Comparison of ENCODE assay signal across 16 cellular contexts in the genomic region with DNA sequence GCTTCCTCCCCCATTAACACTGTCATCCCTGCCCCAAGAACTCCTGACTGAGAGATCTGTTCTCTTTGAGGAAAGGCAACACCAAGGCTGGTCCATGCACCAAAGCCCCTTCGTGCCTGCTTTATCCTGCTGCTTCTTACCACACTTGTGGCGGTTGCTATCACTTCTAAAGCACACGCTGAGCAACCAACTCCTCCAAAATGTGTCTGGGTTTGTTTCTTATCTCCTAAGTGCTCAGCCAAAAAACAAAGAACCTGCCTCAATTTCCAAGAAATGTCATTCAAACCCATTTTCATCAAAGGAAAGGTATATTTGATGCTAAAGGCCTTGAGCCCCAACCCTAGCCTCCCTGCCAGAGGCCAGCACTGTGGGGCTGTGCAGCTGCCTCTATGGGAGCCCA. TPM values are rescaled to one million over a fixed set of nuclear protein-coding genes. Genes with fewer than 3 reads are reported as not detected.
DNase-seq lines count a peak whose midpoint lies in the region; ATAC-seq and TF ChIP-seq lines count a peak whose summit lies in the region.
"Had no signal": no experiment of that assay in that cellular context is flagged by ENCODE, and none has a peak within 500 bp of the region (broad histone marks: within the 10 kb centered on the region; RNA-seq: fewer than 3 reads in every experiment).

No MANE protein-coding gene starts in this region.

- no peaks in the 10 kb centered on the region for H3K36me3 ChIP-seq in HEK293 (ENCODE audit: control insufficient read depth in 2 of 2, insufficient read depth in 1 of 2, low read length in 2 of 2)
- H3K36me3 ChIP-seq in hepatocyte (replicated peaks; ENCODE audit: insufficient read depth, low read depth), result no peaks in the 10 kb centered on the region
- H3K36me3 ChIP-seq in trophoblast cell (ENCODE audit: control insufficient read depth in 1 of 2, insufficient read depth in 2 of 2, low read length in 2 of 2), result no peaks in the 10 kb centered on the region
- H3K36me3 ChIP-seq in adrenal gland (replicated peaks in 1 of 2), result no peaks in the 10 kb centered on the region
- H3K36me3 ChIP-seq: BE2C had no signal

- H2AK5ac ChIP-seq in trophoblast cell (ENCODE audit: low read length), result no peak overlapping the region

- no peaks in the 10 kb centered on the region for H3K9me2 ChIP-seq in hepatocyte (replicated peaks; ENCODE audit: insufficient read depth)

- no peak overlapping the region for H2BK120ac ChIP-seq in trophoblast cell (ENCODE audit: insufficient read depth, low read length, poor library complexity)

- DNase-seq in hepatocyte (ENCODE audit: low spot score), result no peak
- no peak for DNase-seq in trophoblast cell
- DNase-seq in NCI-H69 (lab: John Stamatoyannopoulos, UW), result no peak
- DNase-seq in adrenal gland, result no peak
- DNase-seq: 8988T; BE2C; CD4-positive, alpha-beta memory T cell; H7; NCI-H1048; NCI-H1436 treated with DMSO at 0.1 percent for 48 hours; NCI-H2029 treated with DMSO at 0.1 percent for 48 hours; NCI-H774 had no signal

- no peak overlapping the region for H2BK5ac ChIP-seq in trophoblast cell (ENCODE audit: low read depth, low read length, poor library complexity)

- H2BK12ac ChIP-seq in trophoblast cell (ENCODE audit: low read length), result no peak overlapping the region

- H3K79me2 ChIP-seq in hepatocyte (peaks cover 75% of the 10 kb centered on the region), trophoblast cell (ENCODE audit: control insufficient read depth, insufficient read depth, low read length, poor library complexity) (peaks cover 2% of the 10 kb centered on the region)

- no peak overlapping the region for H3K23ac ChIP-seq in trophoblast cell (ENCODE audit: low read length)

- TF ChIP-seq CTCF in HEK293 (tag by site-specific recombination; IDR thresholded peaks at IDR 0.05) (no peak), hepatocyte (IDR thresholded peaks at IDR 0.05; ENCODE audit: poor library complexity) (no peak), adrenal gland (IDR thresholded peaks at IDR 0.05) (no peak)

- no peak overlapping the region for H4K91ac ChIP-seq in trophoblast cell (ENCODE audit: low read depth, low read length)

- H3K79me1 ChIP-seq in trophoblast cell (ENCODE audit: low read length), result peaks cover 1% of the 10 kb centered on the region

- H3K9me3 ChIP-seq in HEK293 (ENCODE audit: control insufficient read depth, insufficient read depth, low read depth, low read length) (no peaks in the 10 kb centered on the region), hepatocyte (ENCODE audit: low read depth) (no peaks in the 10 kb centered on the region), trophoblast cell (ENCODE audit: insufficient read depth, low read depth, low read length) (no peaks in the 10 kb centered on the region), adrenal gland (replicated peaks in 1 of 3) (no peaks in the 10 kb centered on the region)
- H3K9me3 ChIP-seq: BE2C had no signal

- no peak overlapping the region for H3K14ac ChIP-seq in trophoblast cell (ENCODE audit: low read length)

- peak overlapping the region; percentile 3 for H3K18ac ChIP-seq in trophoblast cell (ENCODE audit: low read length)

- no peak overlapping the region for H4K12ac ChIP-seq in trophoblast cell (ENCODE audit: low read depth, low read length)

- WGBS in hepatocyte (ENCODE audit: low lambda C conversion rate, missing lambda C conversion rate), result 84% methylated on average over 3 of the region's 3 CpGs
- WGBS in trophoblast cell (ENCODE audit: extremely low coverage, insufficient coverage, insufficient read length), result no CpG with 5 or more reads among the region's 3 CpGs
- 91 to 94% (median 92%) methylated on average over 3 of the region's 3 CpGs for WGBS in adrenal gland, 4 donors

- TF ChIP-seq POLR2A in adrenal gland (IDR thresholded peaks at IDR 0.05), result no peak

- POLR2A ChIA-PET in HEK293 (lab: Yijun Ruan, JAX), result no interaction called here

- H3K4ac ChIP-seq in trophoblast cell (ENCODE audit: low read depth, low read length), result no peak overlapping the region

- CTCF ChIA-PET in HEK293 (lab: Yijun Ruan, JAX), result no interaction called here

- H3K4me2 ChIP-seq in hepatocyte (no peak overlapping the region), trophoblast cell (ENCODE audit: low read length) (no peak overlapping the region)

- no peaks in the 10 kb centered on the region for H4K20me1 ChIP-seq in hepatocyte (ENCODE audit: insufficient read depth, poor library complexity, severe bottlenecking)

- H3K27me3 ChIP-seq in hepatocyte (no peaks in the 10 kb centered on the region), trophoblast cell (ENCODE audit: insufficient read depth, low read length) (no peaks in the 10 kb centered on the region), adrenal gland (no peaks in the 10 kb centered on the region)

- intact Hi-C loops in adrenal gland (cut with DNase I), result no loop called here

- H3K4me3 ChIP-seq in HEK293 (ENCODE audit: low read depth, low read length) (no peak overlapping the region), hepatocyte (no peak overlapping the region), trophoblast cell (ENCODE audit: low read depth, low read length) (no peak overlapping the region), adrenal gland (no peak overlapping the region)

- ATAC-seq in HG03457 (IDR thresholded peaks at IDR 0.05; ENCODE audit: unreplicated experiment), result no peak
- ATAC-seq in HG02938 (IDR thresholded peaks at IDR 0.05; ENCODE audit: unreplicated experiment), result no peak

- no peak overlapping the region for H3K27ac ChIP-seq in HEK293 (ENCODE audit: extremely low read depth, low read depth, low read length)
- peak overlapping the region; percentile 54 for H3K27ac ChIP-seq in angular gyrus (ENCODE audit: low read depth, low read length)
- peak overlapping the region; percentile 17 for H3K27ac ChIP-seq in hepatocyte
- no peak overlapping the region for H3K27ac ChIP-seq in trophoblast cell (ENCODE audit: low read depth, low read length)
- no peak overlapping the region for H3K27ac ChIP-seq in adrenal gland

- H3K4me1 ChIP-seq in HEK293 (ENCODE audit: control insufficient read depth, insufficient read depth, low read length) (peaks cover 14% of the 10 kb centered on the region), hepatocyte (ENCODE audit: insufficient read depth) (peaks cover 44% of the 10 kb centered on the region), trophoblast cell (ENCODE audit: control insufficient read depth in 1 of 2, insufficient read depth in 2 of 2, low read length in 2 of 2) (peaks cover 10 to 16% of the 10 kb centered on the region in 2 experiments), adrenal gland (replicated peaks in 1 of 2) (no peaks in the 10 kb centered on the region)
- H3K4me1 ChIP-seq: BE2C had no signal

- H3K9ac ChIP-seq in trophoblast cell (ENCODE audit: low read length), result no peak overlapping the region

- no peak overlapping the region for H2AFZ ChIP-seq in hepatocyte
- no peak overlapping the region for H2AFZ ChIP-seq in trophoblast cell (ENCODE audit: insufficient read depth, low read length, poor library complexity)

- H4K8ac ChIP-seq in trophoblast cell (ENCODE audit: low read depth, low read length), result no peak overlapping the region

TF ChIP-seq in HEK293, 187 proteins besides CTCF, POLR2A, EP300 and RAD21:
- no peak for TF ChIP-seq ZNF837 (tag by site-specific recombination; IDR thresholded peaks at IDR 0.05)
- no peak for TF ChIP-seq ZNF830 (tag by site-specific recombination; IDR thresholded peaks at IDR 0.05; ENCODE audit: low read depth)
- TF ChIP-seq ZNF677 (tag by site-specific recombination; IDR thresholded peaks at IDR 0.05), result no peak
- no peak for TF ChIP-seq ZNF707 (tag by site-specific recombination; IDR thresholded peaks at IDR 0.05)
- 0 out of 2 replicates have a peak, but pooled peaks have one; percentile 1 for TF ChIP-seq GLIS1 (tag by site-specific recombination; IDR thresholded peaks at IDR 0.05)
- TF ChIP-seq ZEB2 (tag by site-specific recombination; IDR thresholded peaks at IDR 0.05), result no peak
- TF ChIP-seq ZSCAN5A (tag by site-specific recombination; IDR thresholded peaks at IDR 0.05), result no peak
- 0 out of 2 replicates have a peak, but pooled peaks have one; percentile 1 for TF ChIP-seq GLIS2 (tag by site-specific recombination; IDR thresholded peaks at IDR 0.05)
- TF ChIP-seq ZFP69B (tag by site-specific recombination; IDR thresholded peaks at IDR 0.05), result no peak

RNA-seq across cellular contexts. Expression of gene ATP7B, which starts 14.6 kb away (rescaled TPM):
- 51.2 and 70.0 TPM in 2 replicates for total RNA-seq in hepatocyte
- polyA plus RNA-seq in hepatocyte, result 47.3 and 56.8 TPM in 2 replicates
- polyA plus RNA-seq in trophoblast cell (2013), result 10.4 and 10.5 TPM in 2 replicates
- total RNA-seq in adrenal gland, result 1 to 10 TPM; 2.2 to 5.6 (median 3.8) TPM
- 1 to 10 TPM in 2 of 3 donors, under 1 TPM in 1; 0.80 to 2.1 (median 1.7) TPM for polyA plus RNA-seq in adrenal gland

RNA-seq across cellular contexts. Expression of gene ALG11, which starts 15.5 kb away (rescaled TPM):
- total RNA-seq in hepatocyte (50.0 and 54.1 TPM in 2 replicates), adrenal gland (10 to 100 TPM; 11.8 to 35.4 (median 30.6) TPM)
- polyA plus RNA-seq in hepatocyte (26.0 and 33.9 TPM in 2 replicates), adrenal gland (10 to 100 TPM in 1 of 3 donors, 1 to 10 TPM in 2; 6.8 to 22.3 (median 9.7) TPM)
- 14.5 and 15.6 TPM in 2 replicates for polyA plus RNA-seq in trophoblast cell (2013)

RNA-seq across cellular contexts. Expression of gene UTP14C, which starts 27.8 kb away (rescaled TPM):
- total RNA-seq in hepatocyte, result 24.7 and 30.1 TPM in 2 replicates
- polyA plus RNA-seq in hepatocyte, result 9.9 and 10.0 TPM in 2 replicates
- polyA plus RNA-seq in trophoblast cell (2013), result 10.5 and 10.7 TPM in 2 replicates
- 10 to 100 TPM in 7 of 8 donors, 1 to 10 TPM in 1; 7.7 to 17.3 (median 14.1) TPM for total RNA-seq in adrenal gland
- 10 to 100 TPM in 1 of 3 donors, 1 to 10 TPM in 2; 1.4 to 21.4 (median 2.7) TPM for polyA plus RNA-seq in adrenal gland

Comparison
In these comparisons a context has a peak if more than half of its experiments do, and no peak if none do; other contexts are left out.
1. H3K27ac ChIP-seq: peak in angular gyrus (single experiment) and hepatocyte (single experiment); none in HEK293 (single experiment), trophoblast cell (single experiment) and adrenal gland (0 of 5).